17 cellular contexts compared by ENCODE assay signal in the genomic region with DNA sequence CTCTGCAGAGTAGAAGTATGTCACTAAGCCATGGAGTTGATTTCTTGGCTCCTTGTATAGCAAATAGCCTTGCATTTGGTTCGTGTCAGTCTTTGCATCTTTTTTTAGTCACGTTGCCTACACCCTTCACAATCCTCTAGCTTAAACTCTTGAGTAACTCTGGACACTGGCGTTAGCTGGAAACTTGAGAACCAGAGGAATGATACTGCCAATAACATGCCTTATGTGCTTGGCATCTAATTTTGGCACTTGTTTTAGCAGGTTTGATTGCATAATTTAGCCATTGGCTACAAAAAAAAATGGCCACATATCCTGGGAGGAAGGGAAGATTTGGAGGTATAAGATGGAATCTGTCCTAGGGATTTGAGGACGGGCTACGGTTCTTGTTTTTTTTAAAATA.
A peak's percentile ranks its signal among the peaks of the same experiment; 100 is the strongest.
DNase-seq lines count a peak whose midpoint lies in the region; ATAC-seq and TF ChIP-seq lines count a peak whose summit lies in the region.
"Had no signal": no experiment of that assay in that cellular context is flagged by ENCODE, and none has a peak within 500 bp of the region (broad histone marks: within the 10 kb centered on the region; RNA-seq: fewer than 3 reads in every experiment).

No MANE protein-coding gene starts in this region.

- no peak overlapping the region for H3K4me3 ChIP-seq in body of pancreas
- no peak overlapping the region for H3K4me3 ChIP-seq in heart right ventricle
- H3K4me3 ChIP-seq in mucosa of descending colon: no peak overlapping the region
- H3K4me3 ChIP-seq: GM12878, PC-9, suprapubic skin had no signal

- H3K27me3 ChIP-seq in body of pancreas: no peaks in the 10 kb centered on the region
- no peaks in the 10 kb centered on the region for H3K27me3 ChIP-seq in heart right ventricle
- H3K27me3 ChIP-seq: suprapubic skin had no signal

- ATAC-seq in body of pancreas (peak; percentile 45), heart right ventricle (peak in 7 of 8 donors; percentile 12 to 91 (median 63)), mucosa of descending colon (no peak)
- ATAC-seq in activated CD4-positive, CD25-positive, alpha-beta regulatory T cell treated with anti-CD3 and anti-CD28 coated beads, Interleukin-2, amount 50 U/mL, for 24 hours: no peak
- ATAC-seq: GM12878 had no signal

- TF ChIP-seq CTCF in body of pancreas (IDR thresholded peaks at IDR 0.05) (no peak), heart right ventricle (IDR thresholded peaks at IDR 0.05) (no peak), mucosa of descending colon (IDR thresholded peaks at IDR 0.05) (no peak)

- no peak for TF ChIP-seq POLR2A in body of pancreas (IDR thresholded peaks at IDR 0.05)

- H3K36me3 ChIP-seq in body of pancreas (replicated peaks in 1 of 2; ENCODE audit: insufficient read depth in 1 of 2, low read depth in 2 of 2) (no peaks in the 10 kb centered on the region), heart right ventricle (no peaks in the 10 kb centered on the region), mucosa of descending colon (ENCODE audit: low read depth) (no peaks in the 10 kb centered on the region)
- H3K36me3 ChIP-seq: suprapubic skin had no signal

- 48 to 49% methylated on average over 5 of the region's 5 CpGs for WGBS in body of pancreas, 2 donors
- WGBS in heart right ventricle, 2 donors: 65 to 71% methylated on average over 5 of the region's 5 CpGs

- no peaks in the 10 kb centered on the region for H3K9me3 ChIP-seq in body of pancreas
- H3K9me3 ChIP-seq in heart right ventricle: no peaks in the 10 kb centered on the region
- no peaks in the 10 kb centered on the region for H3K9me3 ChIP-seq in mucosa of descending colon
- H3K9me3 ChIP-seq: Caco-2, suprapubic skin had no signal

- intact Hi-C loops in body of pancreas (cut with DNase I) (no loop called here), heart right ventricle (cut with DNase I) (no loop called here), mucosa of descending colon (cut with DNase I, micrococcal nuclease) (no loop called here)

- peaks cover 11% of the 10 kb centered on the region for H3K4me1 ChIP-seq in body of pancreas
- peaks cover 0 to 47% (median 32%) of the 10 kb centered on the region in 9 donors for H3K4me1 ChIP-seq in heart right ventricle
- H3K4me1 ChIP-seq in mucosa of descending colon (ENCODE audit: low read depth): peaks cover 15% of the 10 kb centered on the region
- H3K4me1 ChIP-seq: Caco-2 had no signal

- no peak overlapping the region for H3K27ac ChIP-seq in body of pancreas
- peak overlapping the region in 6 of 10 donors; percentile 28 to 65 (median 56) for H3K27ac ChIP-seq in heart right ventricle
- H3K27ac ChIP-seq: 22Rv1, PC-9, suprapubic skin had no signal

- DNase-seq in DMS 273 (lab: John Stamatoyannopoulos, UW; ENCODE audit: unreplicated experiment) (peak; percentile 9), DMS 273 treated with DMSO at 0.1 percent for 48 hours (lab: John Stamatoyannopoulos, UW) (no peak), body of pancreas (no peak), heart right ventricle (no peak), superior temporal gyrus (ENCODE audit: extremely low spot score) (peak; percentile 71), mucosa of descending colon (no peak)
- DNase-seq in stimulated activated CD4-positive, alpha-beta T cell treated with anti-CD3 and anti-CD28 coated beads, Interleukin-4, amount 100 ng/mL, for 4 hours: no peak
- DNase-seq: activated naive CD8-positive, alpha-beta T cell treated with anti-CD3 and anti-CD28 coated beads, Interleukin-2, amount 10 ng/mL, durations not matched to agents 7 days and 5 days; Caco-2; effector memory CD4-positive, alpha-beta T cell; GOT3; NCI-H2081 treated with DMSO at 0.1 percent for 48 hours; PC-9 had no signal

Comparison
In these comparisons a context has a peak if more than half of its experiments do, and no peak if none do; other contexts are left out.
1. DNase-seq: peak in DMS 273 (single experiment) and superior temporal gyrus (single experiment); none in DMS 273 treated with DMSO at 0.1 percent for 48 hours (single experiment), body of pancreas (0 of 4), heart right ventricle (0 of 2), mucosa of descending colon (0 of 3) and stimulated activated CD4-positive, alpha-beta T cell treated with anti-CD3 and anti-CD28 coated beads, Interleukin-4, amount 100 ng/mL, for 4 hours (0 of 2).
2. ATAC-seq: peak in body of pancreas (single experiment) and heart right ventricle (7 of 8); none in mucosa of descending colon (single experiment) and activated CD4-positive, CD25-positive, alpha-beta regulatory T cell treated with anti-CD3 and anti-CD28 coated beads, Interleukin-2, amount 50 U/mL, for 24 hours (0 of 2).
3. H3K27ac ChIP-seq: peak in heart right ventricle (6 of 10); none in body of pancreas (0 of 4).